ENCODE assay signal across 1 cellular context in genomic region chr20:45947110-45947866, GRCh38.
TF ChIP-seq lines count a peak whose summit lies in the region.

No MANE protein-coding gene starts in this region.

TF ChIP-seq in HepG2, 621 proteins besides CTCF, POLR2A, EP300 and RAD21:
- TF ChIP-seq RBFOX2 (IDR thresholded peaks at IDR 0.05; ENCODE audit: low read depth, low read length) (peak; percentile 74), EEA1 (CRISPR knock-in tag; IDR thresholded peaks at IDR 0.05; ENCODE audit: borderline replicate concordance) (0 out of 2 replicates have a peak, but pooled peaks have one; percentile 22), ZBTB39 (CRISPR knock-in tag; IDR thresholded peaks at IDR 0.05) (0 out of 2 replicates have a peak, but pooled peaks have one; percentile 34), ZFP41 (CRISPR knock-in tag; IDR thresholded peaks at IDR 0.05; ENCODE audit: borderline replicate concordance) (no peak), ZFX (CRISPR knock-in tag; IDR thresholded peaks at IDR 0.05; ENCODE audit: low read depth) (no peak), FOXO4 (CRISPR knock-in tag; conservative IDR thresholded peaks at IDR 0.05) (0 out of 2 replicates have a peak, but pooled peaks have one; percentile 79), SOX13 (IDR thresholded peaks at IDR 0.05) (no peak), SOX13 (CRISPR knock-in tag; conservative IDR thresholded peaks at IDR 0.05 in 1 of 2, IDR thresholded peaks at IDR 0.05 in 1 of 2) (no peak), AGO2 (optimal IDR thresholded peaks at IDR 0.05; ENCODE audit: low read depth, low read length) (peak; percentile 90), CREM (IDR thresholded peaks at IDR 0.05) (no peak), CREM (CRISPR knock-in tag; IDR thresholded peaks at IDR 0.05) (0 out of 2 replicates have a peak, but pooled peaks have one; percentile 9), POGK (CRISPR knock-in tag; conservative IDR thresholded peaks at IDR 0.05) (no peak; the same call in 1 of the 2 replicates), ZNF839 (CRISPR knock-in tag; IDR thresholded peaks at IDR 0.05; ENCODE audit: borderline replicate concordance) (0 out of 2 replicates have a peak, but pooled peaks have one; percentile 13), ZNF768 (CRISPR knock-in tag; IDR thresholded peaks at IDR 0.05) (peak; percentile 58; the same call in 1 of the 2 replicates), DZIP1 (CRISPR knock-in tag; IDR thresholded peaks at IDR 0.05) (no peak), ZNF20 (CRISPR knock-in tag; IDR thresholded peaks at IDR 0.05) (no peak), ATAD3A (CRISPR knock-in tag; IDR thresholded peaks at IDR 0.05) (0 out of 2 replicates have a peak, but pooled peaks have one; percentile 9), NR3C1 (CRISPR knock-in tag; IDR thresholded peaks at IDR 0.05) (0 out of 2 replicates have a peak, but pooled peaks have one; percentile 32), KDM1A (CRISPR knock-in tag; IDR thresholded peaks at IDR 0.05) (no peak), DRAP1 (CRISPR knock-in tag; IDR thresholded peaks at IDR 0.05) (no peak), ZNF512 (CRISPR knock-in tag; IDR thresholded peaks at IDR 0.05) (peak; percentile 56; the same call in 1 of the 2 replicates), REPIN1 (CRISPR knock-in tag; IDR thresholded peaks at IDR 0.05; ENCODE audit: borderline replicate concordance, low read depth) (no peak), PTBP1 (IDR thresholded peaks at IDR 0.05; ENCODE audit: low read depth, low read length, poor library complexity, severe bottlenecking) (peak; percentile 18), SAFB2 (CRISPR knock-in tag; IDR thresholded peaks at IDR 0.05; ENCODE audit: borderline replicate concordance, low read depth) (0 out of 2 replicates have a peak, but pooled peaks have one; percentile 27), RARA (CRISPR knock-in tag; IDR thresholded peaks at IDR 0.05) (no peak), ZBTB38 (CRISPR knock-in tag; IDR thresholded peaks at IDR 0.05) (no peak), ZNF552 (CRISPR knock-in tag; IDR thresholded peaks at IDR 0.05; ENCODE audit: borderline replicate concordance) (peak; percentile 36; the same call in 1 of the 2 replicates), ZNF567 (CRISPR knock-in tag; IDR thresholded peaks at IDR 0.05; ENCODE audit: borderline replicate concordance) (0 out of 2 replicates have a peak, but pooled peaks have one; percentile 5), NCOA5 (CRISPR knock-in tag; IDR thresholded peaks at IDR 0.05) (no peak), SIN3B (IDR thresholded peaks at IDR 0.05; ENCODE audit: low read length) (no peak), ZKSCAN5 (CRISPR knock-in tag; IDR thresholded peaks at IDR 0.05) (no peak), TEAD3 (CRISPR knock-in tag; optimal IDR thresholded peaks at IDR 0.05; ENCODE audit: borderline replicate concordance) (peak; percentile 28), SSRP1 (CRISPR knock-in tag; IDR thresholded peaks at IDR 0.05) (no peak), ZNF800 (CRISPR knock-in tag; IDR thresholded peaks at IDR 0.05) (no peak), TOE1 (CRISPR knock-in tag; IDR thresholded peaks at IDR 0.05) (no peak), SIN3A (IDR thresholded peaks at IDR 0.05; ENCODE audit: borderline replicate concordance, low read depth, low read length) (no peak), HES4 (CRISPR knock-in tag; IDR thresholded peaks at IDR 0.05; ENCODE audit: borderline replicate concordance) (peak; percentile 61; the same call in 1 of the 2 replicates), SP140L (CRISPR knock-in tag; IDR thresholded peaks at IDR 0.05; ENCODE audit: borderline replicate concordance) (no peak), SPEN (CRISPR knock-in tag; IDR thresholded peaks at IDR 0.05; ENCODE audit: low read depth) (peak; percentile 11; the same call in 1 of the 2 replicates)
